ENCODE assay signal across 8 cellular contexts in the genomic region with DNA sequence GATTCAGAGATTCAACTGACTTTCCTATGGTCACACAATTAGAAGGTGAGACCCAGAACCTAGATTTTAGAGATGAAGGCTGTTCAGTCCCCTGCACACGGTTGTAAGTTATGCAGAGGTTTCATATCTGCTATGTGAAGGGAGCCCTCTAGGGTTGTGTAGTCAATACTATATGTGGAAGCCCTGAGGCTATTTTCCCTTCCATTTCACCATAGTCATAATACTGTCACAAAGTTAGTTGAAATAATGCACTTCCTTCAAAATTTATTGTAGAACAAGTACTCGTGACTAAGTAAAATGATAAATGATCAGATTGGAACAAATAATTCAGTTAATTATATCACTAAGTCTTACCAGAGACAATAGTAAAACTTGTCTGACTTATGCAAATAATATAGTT. TPM values are rescaled to one million over a fixed set of nuclear protein-coding genes. Genes with fewer than 3 reads are reported as not detected.
A peak's percentile ranks its signal among the peaks of the same experiment; 100 is the strongest.
DNase-seq lines count a peak whose midpoint lies in the region; ATAC-seq and TF ChIP-seq lines count a peak whose summit lies in the region.

No MANE protein-coding gene starts in this region.

- CTCF ChIA-PET in PC-3 (lab: Charles Lee): no interaction called here

- H3K27me3 ChIP-seq in PC-3 (ENCODE audit: low read length) (no peaks in the 10 kb centered on the region), kidney epithelial cell (ENCODE audit: control insufficient read depth, insufficient read depth, low read length) (no peaks in the 10 kb centered on the region)

- POLR2A ChIA-PET in PC-3 (lab: Charles Lee; ENCODE audit: unreplicated experiment): no interaction called here

- H3K36me3 ChIP-seq in PC-3 (ENCODE audit: low read depth, low read length) (no peaks in the 10 kb centered on the region), kidney epithelial cell (ENCODE audit: control insufficient read depth, insufficient read depth, low read length) (no peaks in the 10 kb centered on the region)

- 49 to 55% methylated on average over 2 of the region's 2 CpGs for WGBS in lower leg skin, 2 donors

- peaks cover 5% of the 10 kb centered on the region for H3F3A ChIP-seq in PC-3 (ENCODE audit: low read length, unreplicated experiment)

- H3K4me2 ChIP-seq in PC-3 (ENCODE audit: low read length): no peak overlapping the region

- TF ChIP-seq POLR2A in lower leg skin (IDR thresholded peaks at IDR 0.05): no peak

- no peaks in the 10 kb centered on the region for H3K9me3 ChIP-seq in PC-3 (ENCODE audit: low read length)

- no peak overlapping the region for H3K27ac ChIP-seq in PC-3 (ENCODE audit: low read length)

- DNase-seq in SIG-M5 treated with dmso at 0.1 percent for 504 hours (lab: John Stamatoyannopoulos, UW; ENCODE audit: unreplicated experiment) (peak; percentile 34), SIG-M5 (lab: John Stamatoyannopoulos, UW) (no peak), PC-3 (peak; percentile 49), kidney epithelial cell (ENCODE audit: low read depth) (no peak), NCI-H510A treated with DMSO at 0.1 percent for 48 hours (lab: John Stamatoyannopoulos, UW) (no peak), T1000 (lab: John Stamatoyannopoulos, UW) (no peak), lower leg skin (ENCODE audit: low spot score in 2 of 2) (no peak)

- H3K9ac ChIP-seq in PC-3 (ENCODE audit: low read length): no peak overlapping the region

- no peak overlapping the region for H2AFZ ChIP-seq in PC-3 (ENCODE audit: low read length)

- TF ChIP-seq CTCF in PC-3 (conservative IDR thresholded peaks at IDR 0.05; ENCODE audit: low read depth, low read length): no peak; the same call in 1 of the 2 replicates
- TF ChIP-seq CTCF in kidney epithelial cell (IDR thresholded peaks at IDR 0.05; ENCODE audit: insufficient read depth, low read length, poor library complexity, severe bottlenecking): peak; percentile 25
- TF ChIP-seq CTCF in lower leg skin (IDR thresholded peaks at IDR 0.05): no peak

- H3K9me2 ChIP-seq in PC-3 (replicated peaks; ENCODE audit: low read length): no peaks in the 10 kb centered on the region

- BruUV-seq in PC-3 (replicated peaks; lab: Mats Ljungman, UMichigan): no TSS peak

- ATAC-seq in HG02763 (IDR thresholded peaks at IDR 0.05; ENCODE audit: unreplicated experiment) (peak; percentile 76), PC-3 (no peak)

- peaks cover 24% of the 10 kb centered on the region for H3K4me1 ChIP-seq in PC-3 (ENCODE audit: insufficient read depth, low read length)

- no peaks in the 10 kb centered on the region for H4K20me1 ChIP-seq in PC-3 (ENCODE audit: low read length)

- intact Hi-C loops in PC-3 (cut with micrococcal nuclease) (no loop called here), lower leg skin (cut with DNase I; ENCODE audit: low total_unique reads) (no loop called here)

- no peaks in the 10 kb centered on the region for H3K79me2 ChIP-seq in PC-3 (ENCODE audit: low read length)

- no peak overlapping the region for H3K4me3 ChIP-seq in PC-3 (ENCODE audit: low read length)
- H3K4me3 ChIP-seq in kidney epithelial cell (ENCODE audit: low read depth, low read length): no peak overlapping the region
- no peak overlapping the region for H3K4me3 ChIP-seq in lower leg skin (ENCODE audit: low read depth, poor library complexity, severe bottlenecking)

RNA-seq across cellular contexts. Expression of a gene that starts 48.8 kb away (rescaled TPM):
- total RNA-seq in PC-3 (2014; rRNA removed): 28.5 and 32.1 TPM in 2 replicates
- 33.1 and 38.4 TPM in 2 replicates for total RNA-seq in kidney epithelial cell
- total RNA-seq in lower leg skin: 100 to 1,000 TPM in 1 of 4 donors, 10 to 100 TPM in 3; 57.6 to 113 (median 87.2) TPM

Comparison
In these comparisons a context has a peak if more than half of its experiments do, and no peak if none do; other contexts are left out.
1. DNase-seq: peak in SIG-M5 treated with dmso at 0.1 percent for 504 hours (single experiment) and PC-3 (single experiment); none in SIG-M5 (single experiment), kidney epithelial cell (single experiment), NCI-H510A treated with DMSO at 0.1 percent for 48 hours (single experiment), T1000 (single experiment) and lower leg skin (0 of 2).